15 cellular contexts compared by ENCODE assay signal in the genomic region with DNA sequence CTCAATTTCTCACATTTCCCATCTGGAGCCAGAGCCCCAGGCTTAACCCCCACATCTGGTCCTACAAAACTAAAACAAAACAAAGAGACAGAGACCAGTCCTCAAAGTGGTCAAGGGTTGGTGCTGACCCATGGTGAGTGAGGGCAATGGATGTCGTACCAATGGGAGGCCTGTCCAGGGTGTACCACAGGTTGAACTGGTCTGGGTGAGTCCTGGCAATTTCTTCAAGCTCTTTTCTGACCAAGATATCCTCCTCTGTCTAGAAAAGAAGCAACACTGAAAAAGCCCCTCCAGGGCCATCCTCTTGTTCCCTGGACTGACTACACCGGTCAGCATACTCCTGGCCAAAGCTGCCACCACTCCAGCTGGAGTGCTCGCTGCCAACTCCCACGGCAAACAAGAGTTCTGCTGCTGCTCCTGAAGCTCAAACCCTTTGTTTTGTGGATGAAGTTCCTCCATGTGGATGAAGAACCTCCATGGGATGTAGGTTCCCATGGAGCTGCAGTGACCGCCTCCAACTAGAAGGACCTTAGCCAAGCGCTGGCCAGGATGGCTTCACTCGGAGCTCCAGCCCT. TPM values are rescaled to one million over a fixed set of nuclear protein-coding genes. Genes with fewer than 3 reads are reported as not detected.
DNase-seq lines count a peak whose midpoint lies in the region; ATAC-seq and TF ChIP-seq lines count a peak whose summit lies in the region.
"Had no signal": no experiment of that assay in that cellular context is flagged by ENCODE, and none has a peak within 500 bp of the region (broad histone marks: within the 10 kb centered on the region; RNA-seq: fewer than 3 reads in every experiment).

No MANE protein-coding gene starts in this region.

- H3K4me3 Mint-ChIP-seq in activated CD4-positive, alpha-beta T cell treated with anti-CD3 and anti-CD28 coated beads, Interleukin-2, amount 10 ng/mL, durations not matched to agents 24 days and 14 days = no peak overlapping the region
- H3K4me3 Mint-ChIP-seq in nephron (no peak overlapping the region), WTC11 (no peak overlapping the region)
- H3K4me3 Mint-ChIP-seq: CD4-positive, alpha-beta T cell; GM23338 had no signal

- in situ Hi-C loops in KBM-7 (cut with MboI; ENCODE audit: low pct_unique_long_range_greater_than_20kb, low sequenced_read_pairs) = loop anchor here (25.0 kb wide), 1 partner anchor 554 kb away; no protein-coding TSS in a partner anchor

- TF ChIP-seq CTCF in nephron (IDR thresholded peaks at IDR 0.05; ENCODE audit: unreplicated experiment in 3 of 3) (no peak), WTC11 (IDR thresholded peaks at IDR 0.05) (no peak)

- peaks cover 7% of the 10 kb centered on the region for H3K4me1 Mint-ChIP-seq in activated CD4-positive, alpha-beta T cell treated with anti-CD3 and anti-CD28 coated beads, Interleukin-2, amount 10 ng/mL, durations not matched to agents 24 days and 14 days
- H3K4me1 Mint-ChIP-seq in nephron (peaks cover 38% of the 10 kb centered on the region), WTC11 (peaks cover 9% of the 10 kb centered on the region; the same call in 1 of the 2 replicates)

- no peak overlapping the region for H3K27ac Mint-ChIP-seq in activated CD4-positive, alpha-beta T cell treated with anti-CD3 and anti-CD28 coated beads, Interleukin-2, amount 10 ng/mL, durations not matched to agents 24 days and 14 days
- H3K27ac Mint-ChIP-seq in nephron (peak overlapping the region; percentile 54 to 71 (median 56)), WTC11 (no peak overlapping the region)
- H3K27ac Mint-ChIP-seq: CD4-positive, alpha-beta T cell; GM23338 had no signal

- peaks cover 2% of the 10 kb centered on the region for H3K27me3 Mint-ChIP-seq in activated CD4-positive, alpha-beta T cell treated with anti-CD3 and anti-CD28 coated beads, Interleukin-2, amount 10 ng/mL, durations not matched to agents 24 days and 14 days
- H3K27me3 Mint-ChIP-seq in nephron (ENCODE audit: low read depth) (no peaks in the 10 kb centered on the region), WTC11 (ENCODE audit: low read depth) (peaks cover 8% of the 10 kb centered on the region; the same call in 1 of the 2 replicates)

- ATAC-seq in sciatic nerve = peak; percentile 17
- no peak for ATAC-seq in WTC11

- no peaks in the 10 kb centered on the region for H3K9me3 Mint-ChIP-seq in activated CD4-positive, alpha-beta T cell treated with anti-CD3 and anti-CD28 coated beads, Interleukin-2, amount 10 ng/mL, durations not matched to agents 24 days and 14 days
- H3K9me3 Mint-ChIP-seq in nephron (peaks cover 3% of the 10 kb centered on the region), WTC11 (peaks cover 14% of the 10 kb centered on the region)
- H3K9me3 Mint-ChIP-seq: CD4-positive, alpha-beta T cell had no signal

- CTCF ChIA-PET in WTC11 (lab: Charles Lee) = interaction anchor here (0.5 to 3.7 kb wide), 17 partner anchors 9 to 568 kb away, joined by 3 to 34 read pairs (median 3); a partner anchor contains a TSS

- no peaks in the 10 kb centered on the region for H3K36me3 Mint-ChIP-seq in activated CD4-positive, alpha-beta T cell treated with anti-CD3 and anti-CD28 coated beads, Interleukin-2, amount 10 ng/mL, durations not matched to agents 24 days and 14 days (ENCODE audit: low read depth)
- H3K36me3 Mint-ChIP-seq in nephron (ENCODE audit: low read depth) (peaks cover 39% of the 10 kb centered on the region), WTC11 (peaks cover 64% of the 10 kb centered on the region)

- DNase-seq in activated CD4-positive, alpha-beta T cell treated with anti-CD3 and anti-CD28 coated beads, Interleukin-2, amount 10 ng/mL, durations not matched to agents 24 days and 14 days = peak; percentile 47
- no peak for DNase-seq in activated CD4-positive, alpha-beta T cell treated with anti-CD3 and anti-CD28 coated beads, Interleukin-2, amount 50 U/mL, for 1 hour
- no peak for DNase-seq in sciatic nerve (ENCODE audit: low spot score)
- DNase-seq in SHP77 (lab: John Stamatoyannopoulos, UW) = no peak
- no peak for DNase-seq in NCI-H748 treated with DMSO at 0.1 percent for 48 hours (lab: John Stamatoyannopoulos, UW)
- no peak for DNase-seq in KBM-7
- no peak for DNase-seq in WTC11 (ENCODE audit: low spot score)
- DNase-seq: DMS 273 treated with DMSO at 0.1 percent for 48 hours, NCI-H1436 treated with DMSO at 0.1 percent for 48 hours had no signal

- POLR2A ChIA-PET in WTC11 (lab: Charles Lee) = no interaction called here

- intact Hi-C loops in activated CD4-positive, alpha-beta T cell treated with anti-CD3 and anti-CD28 coated beads, Interleukin-2, amount 10 ng/mL, durations not matched to agents 24 days and 14 days (cut with micrococcal nuclease) = no loop called here
- intact Hi-C loops in sciatic nerve (cut with DNase I) = no loop called here

TF ChIP-seq in WTC11, 78 proteins besides CTCF, POLR2A, EP300 and RAD21:
- TF ChIP-seq ZNF232 (CRISPR knock-in tag; IDR thresholded peaks at IDR 0.05) = no peak
- TF ChIP-seq, protein P1, sequence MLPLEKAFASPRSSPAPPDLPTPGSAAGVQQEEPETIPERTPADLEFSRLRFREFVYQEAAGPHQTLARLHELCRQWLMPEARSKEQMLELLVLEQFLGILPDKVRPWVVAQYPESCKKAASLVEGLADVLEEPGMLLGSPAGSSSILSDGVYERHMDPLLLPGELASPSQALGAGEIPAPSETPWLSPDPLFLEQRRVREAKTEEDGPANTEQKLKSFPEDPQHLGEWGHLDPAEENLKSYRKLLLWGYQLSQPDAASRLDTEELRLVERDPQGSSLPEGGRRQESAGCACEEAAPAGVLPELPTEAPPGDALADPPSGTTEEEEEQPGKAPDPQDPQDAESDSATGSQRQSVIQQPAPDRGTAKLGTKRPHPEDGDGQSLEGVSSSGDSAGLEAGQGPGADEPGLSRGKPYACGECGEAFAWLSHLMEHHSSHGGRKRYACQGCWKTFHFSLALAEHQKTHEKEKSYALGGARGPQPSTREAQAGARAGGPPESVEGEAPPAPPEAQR (CRISPR knock-in tag; IDR thresholded peaks at IDR 0.05) = no peak
- TF ChIP-seq, protein P2, sequence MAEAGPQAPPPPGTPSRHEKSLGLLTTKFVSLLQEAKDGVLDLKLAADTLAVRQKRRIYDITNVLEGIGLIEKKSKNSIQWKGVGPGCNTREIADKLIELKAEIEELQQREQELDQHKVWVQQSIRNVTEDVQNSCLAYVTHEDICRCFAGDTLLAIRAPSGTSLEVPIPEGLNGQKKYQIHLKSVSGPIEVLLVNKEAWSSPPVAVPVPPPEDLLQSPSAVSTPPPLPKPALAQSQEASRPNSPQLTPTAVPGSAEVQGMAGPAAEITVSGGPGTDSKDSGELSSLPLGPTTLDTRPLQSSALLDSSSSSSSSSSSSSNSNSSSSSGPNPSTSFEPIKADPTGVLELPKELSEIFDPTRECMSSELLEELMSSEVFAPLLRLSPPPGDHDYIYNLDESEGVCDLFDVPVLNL (CRISPR knock-in tag; IDR thresholded peaks at IDR 0.05; ENCODE audit: borderline replicate concordance, low read depth) = no peak

RNA-seq across cellular contexts. Expression of a gene that starts 6.9 kb away (rescaled TPM):
- 3.4 and 3.6 TPM in 2 replicates for total RNA-seq in activated CD4-positive, alpha-beta T cell treated with anti-CD3 and anti-CD28 coated beads, Interleukin-2, amount 10 ng/mL, durations not matched to agents 24 days and 14 days
- total RNA-seq in sciatic nerve = 96.4 TPM
- 36.6 to 40.3 TPM (median 36.8 TPM) in 3 replicates for total RNA-seq in WTC11 (2021)
- total RNA-seq: CD4-positive, alpha-beta T cell had no signal

RNA-seq across cellular contexts. Expression of a gene that starts 39.9 kb away (rescaled TPM):
- total RNA-seq in activated CD4-positive, alpha-beta T cell treated with anti-CD3 and anti-CD28 coated beads, Interleukin-2, amount 10 ng/mL, durations not matched to agents 24 days and 14 days = not detected in 2 replicates
- total RNA-seq in sciatic nerve = not detected
- 0.57 TPM in 1 of 3 replicates, not detected in the others for total RNA-seq in WTC11 (2021)
- total RNA-seq: CD4-positive, alpha-beta T cell; GM12878; HT-29; NCI-H460 had no signal

Comparison
In these comparisons a context has a peak if more than half of its experiments do, and no peak if none do; other contexts are left out.
1. H3K27ac Mint-ChIP-seq: peak in nephron (3 of 3); none in activated CD4-positive, alpha-beta T cell treated with anti-CD3 and anti-CD28 coated beads, Interleukin-2, amount 10 ng/mL, durations not matched to agents 24 days and 14 days (single experiment) and WTC11 (single experiment).